ENCODE assay signal across 22 cellular contexts in genomic region chr5:172430354-172430753, GRCh38. TPM values are rescaled to one million over a fixed set of nuclear protein-coding genes. Genes with fewer than 3 reads are reported as not detected.
DNase-seq lines count a peak whose midpoint lies in the region; ATAC-seq and TF ChIP-seq lines count a peak whose summit lies in the region.
"Had no signal": no experiment of that assay in that cellular context is flagged by ENCODE, and none has a peak within 500 bp of the region (broad histone marks: within the 10 kb centered on the region; RNA-seq: fewer than 3 reads in every experiment).

No MANE protein-coding gene starts in this region.

- no peak for ATAC-seq in HG03175 (IDR thresholded peaks at IDR 0.05; ENCODE audit: unreplicated experiment)
- ATAC-seq in GM18502 (IDR thresholded peaks at IDR 0.05; ENCODE audit: poor library complexity, unreplicated experiment) = no peak
- ATAC-seq: activated naive CD4-positive, alpha-beta T cell treated with anti-CD3 and anti-CD28 coated beads, Interleukin-2, amount 50 U/mL, for 72 hours; CD8-positive, alpha-beta T cell had no signal

- H3K27ac ChIP-seq in cardiac muscle cell = peak overlapping the region; percentile 45
- H3K27ac ChIP-seq in neuronal stem cell (replicated peaks; ENCODE audit: low read length) = no peak overlapping the region
- peak overlapping the region; percentile 73 to 87 for H3K27ac ChIP-seq in testis
- H3K27ac ChIP-seq: neutrophil had no signal

- intact Hi-C loops in testis (cut with DNase I; ENCODE audit: low total_unique reads) = no loop called here

- no peaks in the 10 kb centered on the region for H3K27me3 ChIP-seq in cardiac muscle cell
- H3K27me3 ChIP-seq in neuronal stem cell (ENCODE audit: control insufficient read depth in 3 of 3, insufficient read depth in 3 of 3, low read depth in 1 of 3, low read length in 3 of 3) = no peaks in the 10 kb centered on the region
- no peaks in the 10 kb centered on the region for H3K27me3 ChIP-seq in testis
- H3K27me3 ChIP-seq: colonic mucosa had no signal

- H3K4me3 ChIP-seq in cardiac muscle cell (no peak overlapping the region), neuronal stem cell (ENCODE audit: low read length in 2 of 2) (no peak overlapping the region), testis (no peak overlapping the region)
- H3K4me3 ChIP-seq: colonic mucosa had no signal

- no peak overlapping the region for H2BK120ac ChIP-seq in neuronal stem cell (ENCODE audit: low read depth, low read length)

- no peaks in the 10 kb centered on the region; the same call in 1 of the 2 replicates for H3K27me3 Mint-ChIP-seq in HFFc6 (ENCODE audit: insufficient read depth)

- no peak overlapping the region for H4K91ac ChIP-seq in neuronal stem cell (ENCODE audit: low read depth, low read length, poor library complexity)

- peaks cover 41% of the 10 kb centered on the region for H3K4me1 ChIP-seq in cardiac muscle cell (ENCODE audit: low read depth)
- H3K4me1 ChIP-seq in neuronal stem cell (ENCODE audit: control insufficient read depth in 2 of 2, insufficient read depth in 1 of 2, low read depth in 1 of 2, low read length in 2 of 2) = peaks cover 0 to 14% of the 10 kb centered on the region in 2 donors
- peaks cover 40% of the 10 kb centered on the region for H3K4me1 ChIP-seq in testis
- H3K4me1 ChIP-seq: colonic mucosa had no signal

- H3K4me1 Mint-ChIP-seq in HFFc6 (ENCODE audit: low read depth) = peaks cover 36% of the 10 kb centered on the region

- H3K4me2 ChIP-seq in neuronal stem cell (ENCODE audit: insufficient read depth, low read length, poor library complexity, severe bottlenecking) = no peak overlapping the region

- no peaks in the 10 kb centered on the region for H3K9me3 Mint-ChIP-seq in HFFc6
- H3K9me3 Mint-ChIP-seq: activated naive CD4-positive, alpha-beta T cell treated with anti-CD3 and anti-CD28 coated beads, Interleukin-2, amount 50 U/mL, for 72 hours; CD8-positive, alpha-beta T cell; T-helper 2 cell treated with Interferon-gamma antibody and Interleukin-4, amounts not matched to agents 5 μg/mL and 100 μg/mL, for 36 hours had no signal

- H3K23ac ChIP-seq in neuronal stem cell (ENCODE audit: low read depth, low read length, poor library complexity) = no peak overlapping the region

- H3K79me1 ChIP-seq in neuronal stem cell (ENCODE audit: low read depth, low read length) = peaks cover 3% of the 10 kb centered on the region

- no peak overlapping the region for H2BK12ac ChIP-seq in neuronal stem cell (ENCODE audit: low read length)

- no peaks in the 10 kb centered on the region for H3K36me3 ChIP-seq in cardiac muscle cell
- H3K36me3 ChIP-seq in neuronal stem cell (replicated peaks in 1 of 2; ENCODE audit: control insufficient read depth in 2 of 2, insufficient read depth in 2 of 2, low read length in 2 of 2) = peaks cover 2 to 59% of the 10 kb centered on the region in 2 donors
- no peaks in the 10 kb centered on the region for H3K36me3 ChIP-seq in testis (ENCODE audit: low read depth, missing control alignments)
- H3K36me3 ChIP-seq: colonic mucosa, neutrophil had no signal

- H3K36me3 Mint-ChIP-seq in HFFc6 (ENCODE audit: low read depth) = no peaks in the 10 kb centered on the region
- H3K36me3 Mint-ChIP-seq: activated naive CD4-positive, alpha-beta T cell treated with anti-CD3 and anti-CD28 coated beads, Interleukin-2, amount 50 U/mL, for 72 hours; CD8-positive, alpha-beta T cell; IgD-negative memory B cell had no signal

- DNase-seq in HFFc6 = no peak
- no peak for DNase-seq in cardiac muscle cell (ENCODE audit: low read depth in 1 of 2, low spot score in 1 of 2)
- DNase-seq in neuronal stem cell (ENCODE audit: low spot score) = no peak
- no peak for DNase-seq in testis
- no peak for DNase-seq in activated gamma-delta T cell (lab: John Stamatoyannopoulos, UW)
- DNase-seq in HEK293T (ENCODE audit: extremely low spot score) = no peak
- DNase-seq: activated CD4-positive, CD25-positive, alpha-beta regulatory T cell; activated CD8-positive, alpha-beta memory T cell treated with anti-CD3 and anti-CD28 coated beads for 24 hours; activated T-cell treated with anti-CD3 and anti-CD28 coated beads, Interleukin-2, amount 50 U/mL, for 48 hours; CD8-positive, alpha-beta T cell; colonic mucosa; foreskin fibroblast; NCI-H1417 treated with DMSO at 0.1 percent for 48 hours; NCI-H226; stimulated activated CD4-positive, alpha-beta T cell treated with anti-CD3 and anti-CD28 coated beads, Interleukin-1b, Interleukin-23, amount 100 ng/mL, for 48 hours; stimulated activated naive CD4-positive, alpha-beta T cell treated with Interleukin-2 at 50 U/mL for 16 hours had no signal

- no peak overlapping the region for H2AK5ac ChIP-seq in neuronal stem cell (ENCODE audit: low read depth, low read length)

- H3K9me3 ChIP-seq in cardiac muscle cell (ENCODE audit: low read depth) = no peaks in the 10 kb centered on the region
- H3K9me3 ChIP-seq in neuronal stem cell (replicated peaks in 1 of 2; ENCODE audit: control insufficient read depth in 2 of 2, insufficient read depth in 1 of 2, low read depth in 1 of 2, low read length in 2 of 2) = no peaks in the 10 kb centered on the region
- no peaks in the 10 kb centered on the region for H3K9me3 ChIP-seq in testis
- H3K9me3 ChIP-seq: colonic mucosa, neutrophil had no signal

- H3K9ac ChIP-seq in neuronal stem cell (ENCODE audit: low read depth, low read length, poor library complexity) = no peak overlapping the region

- TF ChIP-seq POLR2A in testis (IDR thresholded peaks at IDR 0.05) = no peak

- H3K27ac Mint-ChIP-seq in HFFc6 = peak overlapping the region; percentile 71; the same call in 1 of the 2 replicates
- H3K27ac Mint-ChIP-seq: activated naive CD4-positive, alpha-beta T cell treated with anti-CD3 and anti-CD28 coated beads, Interleukin-2, amount 50 U/mL, for 72 hours; CD8-positive, alpha-beta T cell; IgD-negative memory B cell; T-helper 2 cell treated with Interferon-gamma antibody and Interleukin-4, amounts not matched to agents 5 μg/mL and 100 μg/mL, for 36 hours had no signal

- H2BK5ac ChIP-seq in neuronal stem cell (ENCODE audit: low read length) = no peak overlapping the region

- no peak overlapping the region for H4K8ac ChIP-seq in neuronal stem cell (ENCODE audit: low read depth, low read length)

- POLR2A ChIA-PET in HEK293T (lab: Yijun Ruan, JAX) = no interaction called here

- no peak overlapping the region for H2AFZ ChIP-seq in neuronal stem cell (ENCODE audit: low read length)

- no CpG with 5 or more reads among the region's 2 CpGs for WGBS in neuronal stem cell (ENCODE audit: extremely low coverage in 2 of 2, insufficient read length in 2 of 2, insufficient replicate concordance in 1 of 2), 2 donors
- WGBS in testis, 2 donors = 57 to 77% methylated on average over 2 of the region's 2 CpGs

- CTCF ChIA-PET in HEK293T (lab: Yijun Ruan, JAX) = no interaction called here

- peak overlapping the region; percentile 3 for H3K18ac ChIP-seq in neuronal stem cell (ENCODE audit: low read length)

- TF ChIP-seq CTCF in HFFc6 (IDR thresholded peaks at IDR 0.05) (no peak), cardiac muscle cell (IDR thresholded peaks at IDR 0.05; ENCODE audit: low read depth, low read length) (no peak), testis (IDR thresholded peaks at IDR 0.05) (no peak)

- no peak overlapping the region for H2BK15ac ChIP-seq in neuronal stem cell (ENCODE audit: low read length)

- H3K4ac ChIP-seq in neuronal stem cell (ENCODE audit: low read length) = no peak overlapping the region

- H3K4me3 Mint-ChIP-seq in HFFc6 = no peak overlapping the region
- H3K4me3 Mint-ChIP-seq: CD8-positive, alpha-beta T cell; IgD-negative memory B cell; T-helper 2 cell treated with Interferon-gamma antibody and Interleukin-4, amounts not matched to agents 5 μg/mL and 100 μg/mL, for 36 hours had no signal

- H3K14ac ChIP-seq in neuronal stem cell (ENCODE audit: low read length) = no peak overlapping the region

TF ChIP-seq in HEK293T, 16 proteins besides CTCF, POLR2A, EP300 and RAD21:
- TF ChIP-seq ARNT (IDR thresholded peaks at IDR 0.05) (no peak), HDGF (IDR thresholded peaks at IDR 0.05; ENCODE audit: borderline replicate concordance) (no peak), ELF4 (IDR thresholded peaks at IDR 0.05) (no peak), BHLHE40 (IDR thresholded peaks at IDR 0.05; ENCODE audit: borderline replicate concordance) (no peak), FOXK2 (IDR thresholded peaks at IDR 0.05) (no peak), NFRKB (IDR thresholded peaks at IDR 0.05) (no peak)
TF ChIP-seq in HEK293T: peak in this region for 0.

RNA-seq across cellular contexts. Expression of gene SH3PXD2B, which starts 24.0 kb away (rescaled TPM):
- 10 to 100 TPM; 12.4 to 28.4 (median 24.3) TPM for total RNA-seq in HFFc6 (2021; fragmentation: NEBNext Ultra II Directional; extraction: Animal tissue kit (Norgen Biotek cat#: 25700))
- total RNA-seq in cardiac muscle cell = 19.7 and 27.6 TPM in 2 replicates
- 13.9 and 20.3 TPM in 2 replicates for polyA plus RNA-seq in cardiac muscle cell
- polyA plus RNA-seq in neuronal stem cell (2013, experiment 1 of 2) = 24.7 TPM
- 25.6 TPM for polyA plus RNA-seq in neuronal stem cell (2013, experiment 2 of 2)
- 10 to 100 TPM; 18.3 to 29.4 TPM for total RNA-seq in testis
- polyA plus RNA-seq in testis (ENCODE audit: insufficient read depth, low read depth, low replicate concordance) = 20.2 TPM
- polyA plus RNA-seq: IgD-negative memory B cell had no signal
